21 cellular contexts compared by ENCODE assay signal in the genomic region with DNA sequence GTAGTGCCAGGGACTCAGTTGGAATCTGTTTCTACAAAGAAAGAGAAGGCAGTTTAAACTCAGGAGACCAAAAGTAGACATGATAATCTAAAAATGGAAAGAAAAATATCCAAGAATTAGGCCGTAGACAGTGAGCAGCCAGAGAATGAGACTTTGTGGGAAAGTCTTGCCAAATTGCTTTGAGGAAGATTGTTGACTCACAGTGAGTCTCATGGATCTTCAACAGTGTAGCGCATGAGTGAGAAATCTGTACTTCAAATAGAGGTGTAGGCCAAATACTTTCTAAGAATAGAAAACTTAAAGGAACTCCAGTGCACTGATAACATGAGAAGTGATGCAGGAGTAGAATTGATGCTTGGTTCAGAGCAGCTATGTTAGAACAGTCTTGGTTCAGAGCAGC.
DNase-seq lines count a peak whose midpoint lies in the region; ATAC-seq and TF ChIP-seq lines count a peak whose summit lies in the region.
"Had no signal": no experiment of that assay in that cellular context is flagged by ENCODE, and none has a peak within 500 bp of the region (broad histone marks: within the 10 kb centered on the region; RNA-seq: fewer than 3 reads in every experiment).

No MANE protein-coding gene starts in this region.

- peaks cover 7% of the 10 kb centered on the region; the same call in 1 of the 2 replicates for H3F3A ChIP-seq in GM23248 (ENCODE audit: insufficient read depth)
- H3F3A ChIP-seq in SK-N-SH (replicated peaks; ENCODE audit: insufficient read depth): peaks cover 9% of the 10 kb centered on the region

- CTCF ChIA-PET in SK-N-SH (lab: Yijun Ruan, JAX): no interaction called here
- CTCF ChIA-PET in activated CD8-positive, alpha-beta memory T cell treated with anti-CD3 and anti-CD28 coated beads, Interleukin-2, amount 10 ng/mL, durations not matched to agents 7 days and 5 days (lab: Charles Lee): no interaction called here

- WGBS in GM23248 (ENCODE audit: low coverage in 1 of 2, low lambda C conversion rate in 2 of 2, missing lambda C conversion rate in 2 of 2), 2 experiments: 10 to 17% methylated on average over 2 of the region's 2 CpGs
- 2% methylated on average over 2 of the region's 2 CpGs for whole genome bisulfite sequencing in SK-N-SH (ENCODE audit: low lambda C conversion rate)
- WGBS in lower leg skin, 2 donors: 54 to 59% methylated on average over 2 of the region's 2 CpGs

- intact Hi-C loops in lower leg skin (cut with DNase I; ENCODE audit: low total_unique reads): loop anchor here (5.0 kb wide), 1 partner anchor 1598 kb away; no protein-coding TSS in a partner anchor

- TF ChIP-seq RAD21 in SK-N-SH (IDR thresholded peaks at IDR 0.05; ENCODE audit: low read length): no peak

- H3K4me3 ChIP-seq in GM23248 (no peak overlapping the region), SK-N-SH (ENCODE audit: low read depth in 2 of 2, low read length in 1 of 2) (no peak overlapping the region), fibroblast of the aortic adventitia (ENCODE audit: low read depth, low read length) (no peak overlapping the region), lower leg skin (ENCODE audit: low read depth, poor library complexity, severe bottlenecking) (no peak overlapping the region)
- H3K4me3 ChIP-seq: sigmoid colon, SJCRH30, tibial artery had no signal

- no peak overlapping the region for H3K4me2 ChIP-seq in GM23248 (ENCODE audit: unreplicated experiment)
- H3K4me2 ChIP-seq in SK-N-SH: peak overlapping the region; percentile 24; the same call in 1 of the 2 replicates

- no peak overlapping the region for H3K4me3 Mint-ChIP-seq in activated CD8-positive, alpha-beta memory T cell treated with anti-CD3 and anti-CD28 coated beads, Interleukin-2, amount 10 ng/mL, durations not matched to agents 7 days and 5 days
- H3K4me3 Mint-ChIP-seq: activated naive CD4-positive, alpha-beta T cell treated with anti-CD3 and anti-CD28 coated beads, Interleukin-2, amount 10 ng/mL, durations not matched to agents 7 days and 5 days; central memory CD8-positive, alpha-beta T cell; immature natural killer cell; mesothelial cell of epicardium had no signal

- H3K4me1 ChIP-seq in GM23248 (ENCODE audit: insufficient read depth) (peaks cover 4% of the 10 kb centered on the region; the same call in 1 of the 2 replicates), SK-N-SH (ENCODE audit: control insufficient read depth in 1 of 2, insufficient read depth in 2 of 2, low read depth in 1 of 2, low read length in 1 of 2) (peaks cover 0 to 6% of the 10 kb centered on the region in 2 experiments; a peak in 1 of 4 replicates)
- H3K4me1 ChIP-seq: Caco-2, sigmoid colon, SJCRH30 had no signal

- ATAC-seq in activated CD8-positive, alpha-beta memory T cell treated with anti-CD3 and anti-CD28 coated beads, Interleukin-2, amount 10 ng/mL, durations not matched to agents 7 days and 5 days: no peak

- no peaks in the 10 kb centered on the region for H3K36me3 ChIP-seq in GM23248 (ENCODE audit: low read depth)
- H3K36me3 ChIP-seq in SK-N-SH (replicated peaks in 1 of 2; ENCODE audit: control insufficient read depth in 1 of 2, insufficient read depth in 2 of 2, low read length in 1 of 2): no peaks in the 10 kb centered on the region
- H3K36me3 ChIP-seq: neutrophil, sigmoid colon, SJCRH30, tibial artery had no signal

- H3K79me2 ChIP-seq in GM23248 (ENCODE audit: insufficient read depth) (no peaks in the 10 kb centered on the region), SK-N-SH (ENCODE audit: insufficient read depth) (no peaks in the 10 kb centered on the region)

- H3K9ac ChIP-seq in GM23248 (no peak overlapping the region), SK-N-SH (no peak overlapping the region; the same call in 1 of the 2 replicates)

- TF ChIP-seq POLR2A in lower leg skin (IDR thresholded peaks at IDR 0.05): no peak

- peak overlapping the region; percentile 24 for H3K27ac ChIP-seq in GM23248
- peak overlapping the region in 1 of 2 experiments; percentile 75; a peak in 2 of 4 replicates for H3K27ac ChIP-seq in SK-N-SH (ENCODE audit: low read depth in 2 of 2, low read length in 1 of 2)
- H3K27ac ChIP-seq: neutrophil, sigmoid colon, SJCRH30, tibial artery had no signal

- DNase-seq in GM23248: peak; percentile 85
- DNase-seq in SK-N-SH: no peak
- peak; percentile 68 for DNase-seq in fibroblast of the aortic adventitia (ENCODE audit: low read depth)
- peak; percentile 47 for DNase-seq in stromal cell of bone marrow (ENCODE audit: low read depth)
- no peak for DNase-seq in activated effector memory CD4-positive, alpha-beta T cell treated with anti-CD3 and anti-CD28 coated beads, Interleukin-2, amount 50 U/mL, for 16 hours
- no peak for DNase-seq in lower leg skin (ENCODE audit: low spot score in 2 of 2)
- no peak for DNase-seq in activated CD8-positive, alpha-beta memory T cell treated with anti-CD3 and anti-CD28 coated beads, Interleukin-2, amount 10 ng/mL, durations not matched to agents 7 days and 5 days
- DNase-seq: activated CD4-positive, alpha-beta T cell treated with anti-CD3 and anti-CD28 coated beads for 4 hours; activated naive CD4-positive, alpha-beta T cell treated with anti-CD3 and anti-CD28 coated beads, Interleukin-2, amount 10 ng/mL, durations not matched to agents 7 days and 5 days; Caco-2; GF-D8; immature natural killer cell; sigmoid colon; SJCRH30; stimulated activated CD4-positive, alpha-beta T cell treated with anti-CD3 and anti-CD28 coated beads, Interleukin-4, amount 100 ng/mL, for 1 hour; stimulated activated CD8-positive, alpha-beta memory T cell treated with anti-CD3 and anti-CD28 coated beads, Interleukin-4, amount 100 ng/mL, for 48 hours; T1000; tibial artery had no signal

- no peak overlapping the region for H2AFZ ChIP-seq in GM23248
- H2AFZ ChIP-seq in SK-N-SH (ENCODE audit: low read depth): peak overlapping the region; percentile 35; the same call in 1 of the 2 replicates

- no peaks in the 10 kb centered on the region for H3K36me3 Mint-ChIP-seq in activated CD8-positive, alpha-beta memory T cell treated with anti-CD3 and anti-CD28 coated beads, Interleukin-2, amount 10 ng/mL, durations not matched to agents 7 days and 5 days
- H3K36me3 Mint-ChIP-seq: activated naive CD4-positive, alpha-beta T cell treated with anti-CD3 and anti-CD28 coated beads, Interleukin-2, amount 10 ng/mL, durations not matched to agents 7 days and 5 days; immature natural killer cell; mesothelial cell of epicardium had no signal

- H4K20me1 ChIP-seq in GM23248 (ENCODE audit: insufficient read depth): no peaks in the 10 kb centered on the region
- no peaks in the 10 kb centered on the region for H4K20me1 ChIP-seq in SK-N-SH (ENCODE audit: insufficient read depth)

- H3K27ac Mint-ChIP-seq in activated CD8-positive, alpha-beta memory T cell treated with anti-CD3 and anti-CD28 coated beads, Interleukin-2, amount 10 ng/mL, durations not matched to agents 7 days and 5 days: no peak overlapping the region
- H3K27ac Mint-ChIP-seq: activated naive CD4-positive, alpha-beta T cell treated with anti-CD3 and anti-CD28 coated beads, Interleukin-2, amount 10 ng/mL, durations not matched to agents 7 days and 5 days; immature natural killer cell; mesothelial cell of epicardium had no signal

- peaks cover 3% of the 10 kb centered on the region for H3K9me3 Mint-ChIP-seq in activated CD8-positive, alpha-beta memory T cell treated with anti-CD3 and anti-CD28 coated beads, Interleukin-2, amount 10 ng/mL, durations not matched to agents 7 days and 5 days (ENCODE audit: low read depth)

- H3K27me3 Mint-ChIP-seq in activated CD8-positive, alpha-beta memory T cell treated with anti-CD3 and anti-CD28 coated beads, Interleukin-2, amount 10 ng/mL, durations not matched to agents 7 days and 5 days: no peaks in the 10 kb centered on the region
- H3K27me3 Mint-ChIP-seq: activated naive CD4-positive, alpha-beta T cell treated with anti-CD3 and anti-CD28 coated beads, Interleukin-2, amount 10 ng/mL, durations not matched to agents 7 days and 5 days; central memory CD8-positive, alpha-beta T cell had no signal

- in situ Hi-C loops in GM23248 (cut with MboI): no loop called here

- H3K27me3 ChIP-seq in GM23248 (replicated peaks; ENCODE audit: insufficient read depth): no peaks in the 10 kb centered on the region
- H3K27me3 ChIP-seq in SK-N-SH (ENCODE audit: insufficient read depth): no peaks in the 10 kb centered on the region
- H3K27me3 ChIP-seq: neutrophil, sigmoid colon, SJCRH30, tibial artery had no signal

- H3K9me3 ChIP-seq in GM23248 (ENCODE audit: low read depth): no peaks in the 10 kb centered on the region
- H3K9me3 ChIP-seq in SK-N-SH: no peaks in the 10 kb centered on the region
- H3K9me3 ChIP-seq: Caco-2, SJCRH30, tibial artery had no signal

- H3K9me2 ChIP-seq in GM23248 (ENCODE audit: insufficient read depth): no peaks in the 10 kb centered on the region
- 0 out of 2 replicates have a peak, but pooled peaks cover 4% of the 10 kb centered on the region for H3K9me2 ChIP-seq in SK-N-SH

- no peak for TF ChIP-seq EP300 in SK-N-SH (IDR thresholded peaks at IDR 0.05; ENCODE audit: borderline replicate concordance in 1 of 2, low read depth in 1 of 2, low read length in 1 of 2)

- TF ChIP-seq CTCF in SK-N-SH (IDR thresholded peaks at IDR 0.05): no peak
- no peak for TF ChIP-seq CTCF in fibroblast of the aortic adventitia (IDR thresholded peaks at IDR 0.05; ENCODE audit: insufficient read depth, low read length)
- no peak for TF ChIP-seq CTCF in lower leg skin (IDR thresholded peaks at IDR 0.05)

- POLR2A ChIA-PET in SK-N-SH (lab: Yijun Ruan, JAX): no interaction called here

- H3K4me1 Mint-ChIP-seq in activated CD8-positive, alpha-beta memory T cell treated with anti-CD3 and anti-CD28 coated beads, Interleukin-2, amount 10 ng/mL, durations not matched to agents 7 days and 5 days: no peaks in the 10 kb centered on the region
- H3K4me1 Mint-ChIP-seq: activated naive CD4-positive, alpha-beta T cell treated with anti-CD3 and anti-CD28 coated beads, Interleukin-2, amount 10 ng/mL, durations not matched to agents 7 days and 5 days; central memory CD8-positive, alpha-beta T cell; immature natural killer cell; mesothelial cell of epicardium had no signal

TF ChIP-seq in SK-N-SH, 30 proteins besides CTCF, POLR2A, EP300 and RAD21:
- TF ChIP-seq EZH2phosphoT487 (IDR thresholded peaks at IDR 0.05; ENCODE audit: borderline replicate concordance, low read depth) (no peak), MEF2A (IDR thresholded peaks at IDR 0.05; ENCODE audit: borderline replicate concordance, low read depth) (0 out of 2 replicates have a peak, but pooled peaks have one; percentile 30)
- TF ChIP-seq, protein P1, sequence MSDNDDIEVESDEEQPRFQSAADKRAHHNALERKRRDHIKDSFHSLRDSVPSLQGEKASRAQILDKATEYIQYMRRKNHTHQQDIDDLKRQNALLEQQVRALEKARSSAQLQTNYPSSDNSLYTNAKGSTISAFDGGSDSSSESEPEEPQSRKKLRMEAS (IDR thresholded peaks at IDR 0.05; ENCODE audit: low read depth): 0 out of 2 replicates have a peak, but pooled peaks have one; percentile 22

Comparison
In these comparisons a context has a peak if more than half of its experiments do, and no peak if none do; other contexts are left out.
1. DNase-seq: peak in GM23248 (single experiment), fibroblast of the aortic adventitia (single experiment) and stromal cell of bone marrow (single experiment); none in SK-N-SH (single experiment), activated effector memory CD4-positive, alpha-beta T cell treated with anti-CD3 and anti-CD28 coated beads, Interleukin-2, amount 50 U/mL, for 16 hours (single experiment), lower leg skin (0 of 2) and activated CD8-positive, alpha-beta memory T cell treated with anti-CD3 and anti-CD28 coated beads, Interleukin-2, amount 10 ng/mL, durations not matched to agents 7 days and 5 days (single experiment).